1 cellular context compared by ENCODE assay signal in the genomic region with DNA sequence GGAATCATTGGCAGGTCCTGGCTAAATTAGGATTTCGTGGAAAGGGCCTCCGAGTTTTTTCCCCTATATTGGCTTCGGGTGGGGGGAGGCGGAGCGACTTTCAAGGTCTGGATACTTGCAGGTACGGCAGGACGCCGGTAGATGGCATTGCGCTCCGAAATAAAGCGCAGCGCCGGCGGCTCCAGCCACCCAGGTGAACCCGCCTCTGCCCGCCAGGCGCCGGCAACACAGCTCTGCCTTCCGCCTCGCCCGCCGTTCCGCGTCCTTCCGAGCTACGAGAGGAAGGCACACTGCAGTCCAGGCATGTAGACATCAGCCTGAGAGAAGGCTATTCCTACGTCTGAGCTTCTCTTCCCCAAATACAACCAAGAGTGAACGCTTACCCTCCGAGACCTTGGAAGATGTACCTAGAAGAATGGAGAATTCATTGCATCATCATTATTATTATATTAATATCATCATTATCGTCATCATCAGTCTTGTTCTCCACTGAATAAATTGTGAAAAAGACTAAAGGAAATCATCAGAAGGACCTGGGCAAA.
TF ChIP-seq lines count a peak whose summit lies in the region.

No MANE protein-coding gene starts in this region.

TF ChIP-seq in HEK293, 187 proteins besides CTCF, POLR2A, EP300 and RAD21 (continued from another document and continues in another):
- TF ChIP-seq, protein P1, sequence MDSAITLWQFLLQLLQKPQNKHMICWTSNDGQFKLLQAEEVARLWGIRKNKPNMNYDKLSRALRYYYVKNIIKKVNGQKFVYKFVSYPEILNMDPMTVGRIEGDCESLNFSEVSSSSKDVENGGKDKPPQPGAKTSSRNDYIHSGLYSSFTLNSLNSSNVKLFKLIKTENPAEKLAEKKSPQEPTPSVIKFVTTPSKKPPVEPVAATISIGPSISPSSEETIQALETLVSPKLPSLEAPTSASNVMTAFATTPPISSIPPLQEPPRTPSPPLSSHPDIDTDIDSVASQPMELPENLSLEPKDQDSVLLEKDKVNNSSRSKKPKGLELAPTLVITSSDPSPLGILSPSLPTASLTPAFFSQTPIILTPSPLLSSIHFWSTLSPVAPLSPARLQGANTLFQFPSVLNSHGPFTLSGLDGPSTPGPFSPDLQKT (IDR thresholded peaks at IDR 0.05; ENCODE audit: borderline replicate concordance, low read depth, low read length), result no peak
- TF ChIP-seq ZNF707 (tag by site-specific recombination; IDR thresholded peaks at IDR 0.05), result no peak
- no peak for TF ChIP-seq ZNF558 (tag by site-specific recombination; IDR thresholded peaks at IDR 0.05)
- peak; percentile 95 for TF ChIP-seq ZNF2 (tag by site-specific recombination; IDR thresholded peaks at IDR 0.05)
- TF ChIP-seq ZNF19 (tag by site-specific recombination; IDR thresholded peaks at IDR 0.05; ENCODE audit: low read depth), result no peak
- TF ChIP-seq ZBTB8A (tag by site-specific recombination; IDR thresholded peaks at IDR 0.05), result peak; percentile 92
- TF ChIP-seq, protein P2, sequence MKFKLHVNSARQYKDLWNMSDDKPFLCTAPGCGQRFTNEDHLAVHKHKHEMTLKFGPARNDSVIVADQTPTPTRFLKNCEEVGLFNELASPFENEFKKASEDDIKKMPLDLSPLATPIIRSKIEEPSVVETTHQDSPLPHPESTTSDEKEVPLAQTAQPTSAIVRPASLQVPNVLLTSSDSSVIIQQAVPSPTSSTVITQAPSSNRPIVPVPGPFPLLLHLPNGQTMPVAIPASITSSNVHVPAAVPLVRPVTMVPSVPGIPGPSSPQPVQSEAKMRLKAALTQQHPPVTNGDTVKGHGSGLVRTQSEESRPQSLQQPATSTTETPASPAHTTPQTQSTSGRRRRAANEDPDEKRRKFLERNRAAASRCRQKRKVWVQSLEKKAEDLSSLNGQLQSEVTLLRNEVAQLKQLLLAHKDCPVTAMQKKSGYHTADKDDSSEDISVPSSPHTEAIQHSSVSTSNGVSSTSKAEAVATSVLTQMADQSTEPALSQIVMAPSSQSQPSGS (tag by site-specific recombination; IDR thresholded peaks at IDR 0.05; ENCODE audit: low read depth), result peak; percentile 62
- TF ChIP-seq ZBTB21 (tag by site-specific recombination; IDR thresholded peaks at IDR 0.05), result no peak
- TF ChIP-seq ZNF701 (tag by site-specific recombination; IDR thresholded peaks at IDR 0.05), result no peak
- peak; percentile 63; the same call in 1 of the 2 replicates for TF ChIP-seq ZFP37 (tag by site-specific recombination; IDR thresholded peaks at IDR 0.05)
- TF ChIP-seq ZNF624 (tag by site-specific recombination; IDR thresholded peaks at IDR 0.05), result no peak
- TF ChIP-seq, protein P3, sequence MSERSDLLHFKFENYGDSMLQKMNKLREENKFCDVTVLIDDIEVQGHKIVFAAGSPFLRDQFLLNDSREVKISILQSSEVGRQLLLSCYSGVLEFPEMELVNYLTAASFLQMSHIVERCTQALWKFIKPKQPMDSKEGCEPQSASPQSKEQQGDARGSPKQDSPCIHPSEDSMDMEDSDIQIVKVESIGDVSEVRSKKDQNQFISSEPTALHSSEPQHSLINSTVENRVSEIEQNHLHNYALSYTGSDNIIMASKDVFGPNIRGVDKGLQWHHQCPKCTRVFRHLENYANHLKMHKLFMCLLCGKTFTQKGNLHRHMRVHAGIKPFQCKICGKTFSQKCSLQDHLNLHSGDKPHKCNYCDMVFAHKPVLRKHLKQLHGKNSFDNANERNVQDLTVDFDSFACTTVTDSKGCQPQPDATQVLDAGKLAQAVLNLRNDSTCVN (tag by site-specific recombination; optimal IDR thresholded peaks at IDR 0.05), result peak; percentile 54
- peak; percentile 55; the same call in 1 of the 2 replicates for TF ChIP-seq ZNF629 (tag by site-specific recombination; IDR thresholded peaks at IDR 0.05)
- TF ChIP-seq ZNF292 (tag by site-specific recombination; IDR thresholded peaks at IDR 0.05; ENCODE audit: borderline replicate concordance, low read depth), result no peak
- no peak for TF ChIP-seq ZNF354C (tag by site-specific recombination; IDR thresholded peaks at IDR 0.05; ENCODE audit: borderline replicate concordance, low read depth)
- TF ChIP-seq ZNF596 (tag by site-specific recombination; IDR thresholded peaks at IDR 0.05), result no peak
- TF ChIP-seq ZFP41 (tag by site-specific recombination; IDR thresholded peaks at IDR 0.05; ENCODE audit: borderline replicate concordance), result no peak
- 0 out of 2 replicates have a peak, but pooled peaks have one; percentile 61 for TF ChIP-seq ZNF561 (tag by site-specific recombination; IDR thresholded peaks at IDR 0.05; ENCODE audit: borderline replicate concordance)
- TF ChIP-seq, protein P4, sequence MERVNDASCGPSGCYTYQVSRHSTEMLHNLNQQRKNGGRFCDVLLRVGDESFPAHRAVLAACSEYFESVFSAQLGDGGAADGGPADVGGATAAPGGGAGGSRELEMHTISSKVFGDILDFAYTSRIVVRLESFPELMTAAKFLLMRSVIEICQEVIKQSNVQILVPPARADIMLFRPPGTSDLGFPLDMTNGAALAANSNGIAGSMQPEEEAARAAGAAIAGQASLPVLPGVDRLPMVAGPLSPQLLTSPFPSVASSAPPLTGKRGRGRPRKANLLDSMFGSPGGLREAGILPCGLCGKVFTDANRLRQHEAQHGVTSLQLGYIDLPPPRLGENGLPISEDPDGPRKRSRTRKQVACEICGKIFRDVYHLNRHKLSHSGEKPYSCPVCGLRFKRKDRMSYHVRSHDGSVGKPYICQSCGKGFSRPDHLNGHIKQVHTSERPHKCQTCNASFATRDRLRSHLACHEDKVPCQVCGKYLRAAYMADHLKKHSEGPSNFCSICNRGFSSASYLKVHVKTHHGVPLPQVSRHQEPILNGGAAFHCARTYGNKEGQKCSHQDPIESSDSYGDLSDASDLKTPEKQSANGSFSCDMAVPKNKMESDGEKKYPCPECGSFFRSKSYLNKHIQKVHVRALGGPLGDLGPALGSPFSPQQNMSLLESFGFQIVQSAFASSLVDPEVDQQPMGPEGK (tag by site-specific recombination; IDR thresholded peaks at IDR 0.05), result peak; percentile 4; the same call in 1 of the 2 replicates
- TF ChIP-seq BCL11B (tag by site-specific recombination; IDR thresholded peaks at IDR 0.05; ENCODE audit: low read depth), result no peak
- no peak for TF ChIP-seq GLIS2 (tag by site-specific recombination; IDR thresholded peaks at IDR 0.05)
- TF ChIP-seq SP3 (tag by site-specific recombination; IDR thresholded peaks at IDR 0.05), result no peak
- TF ChIP-seq ZNF529 (tag by site-specific recombination; IDR thresholded peaks at IDR 0.05; ENCODE audit: insufficient replicate concordance), result no peak
- TF ChIP-seq, protein P5, sequence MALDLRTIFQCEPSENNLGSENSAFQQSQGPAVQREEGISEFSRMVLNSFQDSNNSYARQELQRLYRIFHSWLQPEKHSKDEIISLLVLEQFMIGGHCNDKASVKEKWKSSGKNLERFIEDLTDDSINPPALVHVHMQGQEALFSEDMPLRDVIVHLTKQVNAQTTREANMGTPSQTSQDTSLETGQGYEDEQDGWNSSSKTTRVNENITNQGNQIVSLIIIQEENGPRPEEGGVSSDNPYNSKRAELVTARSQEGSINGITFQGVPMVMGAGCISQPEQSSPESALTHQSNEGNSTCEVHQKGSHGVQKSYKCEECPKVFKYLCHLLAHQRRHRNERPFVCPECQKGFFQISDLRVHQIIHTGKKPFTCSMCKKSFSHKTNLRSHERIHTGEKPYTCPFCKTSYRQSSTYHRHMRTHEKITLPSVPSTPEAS (tag by site-specific recombination; IDR thresholded peaks at IDR 0.05), result peak; percentile 64; the same call in 1 of the 2 replicates
- TF ChIP-seq, protein P6, sequence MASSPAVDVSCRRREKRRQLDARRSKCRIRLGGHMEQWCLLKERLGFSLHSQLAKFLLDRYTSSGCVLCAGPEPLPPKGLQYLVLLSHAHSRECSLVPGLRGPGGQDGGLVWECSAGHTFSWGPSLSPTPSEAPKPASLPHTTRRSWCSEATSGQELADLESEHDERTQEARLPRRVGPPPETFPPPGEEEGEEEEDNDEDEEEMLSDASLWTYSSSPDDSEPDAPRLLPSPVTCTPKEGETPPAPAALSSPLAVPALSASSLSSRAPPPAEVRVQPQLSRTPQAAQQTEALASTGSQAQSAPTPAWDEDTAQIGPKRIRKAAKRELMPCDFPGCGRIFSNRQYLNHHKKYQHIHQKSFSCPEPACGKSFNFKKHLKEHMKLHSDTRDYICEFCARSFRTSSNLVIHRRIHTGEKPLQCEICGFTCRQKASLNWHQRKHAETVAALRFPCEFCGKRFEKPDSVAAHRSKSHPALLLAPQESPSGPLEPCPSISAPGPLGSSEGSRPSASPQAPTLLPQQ (tag by site-specific recombination; IDR thresholded peaks at IDR 0.05), result 0 out of 2 replicates have a peak, but pooled peaks have one; percentile 14
- peak; percentile 81 for TF ChIP-seq ZNF654 (tag by site-specific recombination; IDR thresholded peaks at IDR 0.05; ENCODE audit: low read depth)
- TF ChIP-seq KLF8 (tag by site-specific recombination; IDR thresholded peaks at IDR 0.05), result peak; percentile 44; the same call in 1 of the 2 replicates
- no peak for TF ChIP-seq ZNF621 (tag by site-specific recombination; IDR thresholded peaks at IDR 0.05)
- TF ChIP-seq ZSCAN30 (tag by site-specific recombination; IDR thresholded peaks at IDR 0.05), result peak; percentile 91
- TF ChIP-seq, protein P7, sequence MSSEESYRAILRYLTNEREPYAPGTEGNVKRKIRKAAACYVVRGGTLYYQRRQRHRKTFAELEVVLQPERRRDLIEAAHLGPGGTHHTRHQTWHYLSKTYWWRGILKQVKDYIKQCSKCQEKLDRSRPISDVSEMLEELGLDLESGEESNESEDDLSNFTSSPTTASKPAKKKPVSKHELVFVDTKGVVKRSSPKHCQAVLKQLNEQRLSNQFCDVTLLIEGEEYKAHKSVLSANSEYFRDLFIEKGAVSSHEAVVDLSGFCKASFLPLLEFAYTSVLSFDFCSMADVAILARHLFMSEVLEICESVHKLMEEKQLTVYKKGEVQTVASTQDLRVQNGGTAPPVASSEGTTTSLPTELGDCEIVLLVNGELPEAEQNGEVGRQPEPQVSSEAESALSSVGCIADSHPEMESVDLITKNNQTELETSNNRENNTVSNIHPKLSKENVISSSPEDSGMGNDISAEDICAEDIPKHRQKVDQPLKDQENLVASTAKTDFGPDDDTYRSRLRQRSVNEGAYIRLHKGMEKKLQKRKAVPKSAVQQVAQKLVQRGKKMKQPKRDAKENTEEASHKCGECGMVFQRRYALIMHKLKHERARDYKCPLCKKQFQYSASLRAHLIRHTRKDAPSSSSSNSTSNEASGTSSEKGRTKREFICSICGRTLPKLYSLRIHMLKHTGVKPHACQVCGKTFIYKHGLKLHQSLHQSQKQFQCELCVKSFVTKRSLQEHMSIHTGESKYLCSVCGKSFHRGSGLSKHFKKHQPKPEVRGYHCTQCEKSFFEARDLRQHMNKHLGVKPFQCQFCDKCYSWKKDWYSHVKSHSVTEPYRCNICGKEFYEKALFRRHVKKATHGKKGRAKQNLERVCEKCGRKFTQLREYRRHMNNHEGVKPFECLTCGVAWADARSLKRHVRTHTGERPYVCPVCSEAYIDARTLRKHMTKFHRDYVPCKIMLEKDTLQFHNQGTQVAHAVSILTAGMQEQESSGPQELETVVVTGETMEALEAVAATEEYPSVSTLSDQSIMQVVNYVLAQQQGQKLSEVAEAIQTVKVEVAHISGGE (tag by site-specific recombination; conservative IDR thresholded peaks at IDR 0.05; ENCODE audit: low read depth), result 0 out of 2 replicates have a peak, but pooled peaks have one; percentile 17
- peak; percentile 86 for TF ChIP-seq ZEB2 (tag by site-specific recombination; IDR thresholded peaks at IDR 0.05)
- TF ChIP-seq ZNF394 (tag by site-specific recombination; IDR thresholded peaks at IDR 0.05; ENCODE audit: borderline replicate concordance), result peak; percentile 57; the same call in 1 of the 2 replicates
- TF ChIP-seq PRDM1 (tag by site-specific recombination; IDR thresholded peaks at IDR 0.05), result no peak
- TF ChIP-seq, protein P8, sequence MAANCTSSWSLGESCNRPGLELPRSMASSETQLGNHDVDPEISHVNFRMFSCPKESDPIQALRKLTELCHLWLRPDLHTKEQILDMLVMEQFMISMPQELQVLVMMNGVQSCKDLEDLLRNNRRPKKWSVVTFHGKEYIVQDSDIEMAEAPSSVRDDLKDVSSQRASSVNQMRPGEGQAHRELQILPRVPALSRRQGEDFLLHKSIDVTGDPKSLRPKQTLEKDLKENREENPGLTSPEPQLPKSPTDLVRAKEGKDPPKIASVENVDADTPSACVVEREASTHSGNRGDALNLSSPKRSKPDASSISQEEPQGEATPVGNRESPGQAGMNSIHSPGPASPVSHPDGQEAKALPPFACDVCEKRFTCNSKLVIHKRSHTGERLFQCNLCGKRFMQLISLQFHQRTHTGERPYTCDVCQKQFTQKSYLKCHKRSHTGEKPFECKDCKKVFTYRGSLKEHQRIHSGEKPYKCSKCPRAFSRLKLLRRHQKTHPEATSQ (tag by site-specific recombination; IDR thresholded peaks at IDR 0.05), result no peak
- peak; percentile 76 for TF ChIP-seq ZNF341 (tag by site-specific recombination; IDR thresholded peaks at IDR 0.05; ENCODE audit: low read depth)
- no peak for TF ChIP-seq ZNF658 (tag by site-specific recombination; IDR thresholded peaks at IDR 0.05)
- TF ChIP-seq ZNF274 (IDR thresholded peaks at IDR 0.05; ENCODE audit: low read length), result no peak
- no peak for TF ChIP-seq ZNF274 (tag by site-specific recombination; IDR thresholded peaks at IDR 0.05; ENCODE audit: borderline replicate concordance)
- TF ChIP-seq OVOL3 (tag by site-specific recombination; IDR thresholded peaks at IDR 0.05), result no peak
- 0 out of 2 replicates have a peak, but pooled peaks have one; percentile 30 for TF ChIP-seq ZNF501 (tag by site-specific recombination; IDR thresholded peaks at IDR 0.05)
- no peak for TF ChIP-seq KLF16 (tag by site-specific recombination; IDR thresholded peaks at IDR 0.05)
- TF ChIP-seq ZNF585B (tag by site-specific recombination; IDR thresholded peaks at IDR 0.05), result no peak
- peak; percentile 93 for TF ChIP-seq ZNF660 (tag by site-specific recombination; IDR thresholded peaks at IDR 0.05)
- no peak for TF ChIP-seq ZNF837 (tag by site-specific recombination; IDR thresholded peaks at IDR 0.05)
- no peak for TF ChIP-seq ZNF248 (tag by site-specific recombination; IDR thresholded peaks at IDR 0.05)
